14 cellular contexts compared by ENCODE assay signal in genomic region chr12:79331870-79332269, GRCh38.
"Had no signal": no experiment of that assay in that cellular context is flagged by ENCODE, and none has a peak within 500 bp of the region (broad histone marks: within the 10 kb centered on the region; RNA-seq: fewer than 3 reads in every experiment).

No MANE protein-coding gene starts in this region.

- ATAC-seq: activated CD4-positive, CD25-positive, alpha-beta regulatory T cell treated with anti-CD3 and anti-CD28 coated beads, Interleukin-2, amount 50 U/mL, for 24 hours; gastroesophageal sphincter; left ventricle myocardium superior had no signal

- H3K27ac ChIP-seq: colonic mucosa, esophagus squamous epithelium, gastroesophageal sphincter, sigmoid colon had no signal

- H3K9me3 Mint-ChIP-seq: activated naive CD4-positive, alpha-beta T cell treated with anti-CD3 and anti-CD28 coated beads, Interleukin-2, amount 50 U/mL, for 24 hours; nephron; stimulated activated naive CD8-positive, alpha-beta T cell treated with anti-CD3 and anti-CD28 coated beads, Interleukin-15, Interleukin-2, amounts not matched to agents 100 ng/mL and 50 ng/mL, for 24 hours had no signal

- H3K27me3 Mint-ChIP-seq: activated naive CD4-positive, alpha-beta T cell treated with anti-CD3 and anti-CD28 coated beads, Interleukin-2, amount 50 U/mL, for 24 hours; activated T-cell treated with anti-CD3 and anti-CD28 coated beads, Interleukin-2, amount 50 U/mL, for 24 hours; stimulated activated naive CD8-positive, alpha-beta T cell treated with anti-CD3 and anti-CD28 coated beads, Interleukin-15, Interleukin-2, amounts not matched to agents 100 ng/mL and 50 ng/mL, for 24 hours had no signal

- H3K4me3 Mint-ChIP-seq: activated naive CD4-positive, alpha-beta T cell treated with anti-CD3 and anti-CD28 coated beads, Interleukin-2, amount 50 U/mL, for 24 hours; activated T-cell treated with anti-CD3 and anti-CD28 coated beads, Interleukin-2, amount 50 U/mL, for 24 hours; nephron; stimulated activated naive CD8-positive, alpha-beta T cell treated with anti-CD3 and anti-CD28 coated beads, Interleukin-15, Interleukin-2, amounts not matched to agents 100 ng/mL and 50 ng/mL, for 24 hours had no signal

- H3K27me3 ChIP-seq: colonic mucosa, esophagus squamous epithelium, gastroesophageal sphincter, sigmoid colon had no signal

- H3K36me3 ChIP-seq: colonic mucosa, esophagus squamous epithelium, gastroesophageal sphincter, sigmoid colon had no signal

- H3K4me1 Mint-ChIP-seq: activated naive CD4-positive, alpha-beta T cell treated with anti-CD3 and anti-CD28 coated beads, Interleukin-2, amount 50 U/mL, for 24 hours had no signal

- H3K36me3 Mint-ChIP-seq: activated naive CD4-positive, alpha-beta T cell treated with anti-CD3 and anti-CD28 coated beads, Interleukin-2, amount 50 U/mL, for 24 hours had no signal

- H3K9me3 ChIP-seq: colonic mucosa, esophagus squamous epithelium, gastroesophageal sphincter, sigmoid colon had no signal

- DNase-seq: activated effector memory CD4-positive, alpha-beta T cell treated with Interleukin-2 at 50 U/mL for 16 hours; activated T-cell treated with anti-CD3 and anti-CD28 coated beads, Interleukin-2, amount 50 U/mL, for 24 hours; anterior cingulate cortex; colonic mucosa; esophagus squamous epithelium; left ventricle myocardium superior; mesenchymal stem cell; sigmoid colon; stimulated activated CD4-positive, alpha-beta T cell treated with anti-CD3 and anti-CD28 coated beads, Interleukin-4, amount 100 ng/mL, for 24 hours had no signal

- H3K4me1 ChIP-seq: colonic mucosa, esophagus squamous epithelium, gastroesophageal sphincter, sigmoid colon had no signal

- H3K27ac Mint-ChIP-seq: activated naive CD4-positive, alpha-beta T cell treated with anti-CD3 and anti-CD28 coated beads, Interleukin-2, amount 50 U/mL, for 24 hours; activated T-cell treated with anti-CD3 and anti-CD28 coated beads, Interleukin-2, amount 50 U/mL, for 24 hours; nephron; stimulated activated naive CD8-positive, alpha-beta T cell treated with anti-CD3 and anti-CD28 coated beads, Interleukin-15, Interleukin-2, amounts not matched to agents 100 ng/mL and 50 ng/mL, for 24 hours had no signal

- H3K4me3 ChIP-seq: colonic mucosa, esophagus squamous epithelium, gastroesophageal sphincter, sigmoid colon had no signal
